In the genomic region with DNA sequence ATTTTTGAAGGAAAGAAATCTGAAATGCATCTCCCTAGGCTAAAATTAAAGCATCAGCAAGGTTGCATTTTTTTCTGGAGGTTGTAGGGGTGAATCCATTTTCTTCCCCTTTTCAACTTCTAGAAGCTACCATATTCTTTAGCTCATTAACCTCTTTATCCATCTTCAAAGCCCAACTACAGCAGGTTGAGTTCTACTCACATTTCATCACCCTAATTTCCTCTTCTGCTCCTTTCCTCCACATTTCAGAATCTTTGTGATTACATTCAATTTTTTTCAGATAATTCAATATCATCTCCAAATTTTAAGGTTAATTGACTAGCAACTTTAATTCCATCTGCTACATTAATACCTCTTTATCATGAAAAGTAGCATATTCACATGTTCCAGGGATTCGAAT, we compare ENCODE assay signal across 34 cellular contexts.
"Had no signal": no experiment of that assay in that cellular context is flagged by ENCODE, and none has a peak within 500 bp of the region (broad histone marks: within the 10 kb centered on the region; RNA-seq: fewer than 3 reads in every experiment).

No MANE protein-coding gene starts in this region.

- H3K27ac Mint-ChIP-seq: activated B cell treated with CpG ODN at 0.5 μM for 24 hours; activated CD8-positive, alpha-beta T cell treated with anti-CD3 and anti-CD28 coated beads for 36 hours; activated naive CD4-positive, alpha-beta T cell treated with anti-CD3 and anti-CD28 coated beads, Interleukin-2, amount 10 ng/mL, durations not matched to agents 7 days and 5 days; activated naive CD8-positive, alpha-beta T cell treated with anti-CD3 and anti-CD28 coated beads, Interleukin-2, amount 10 ng/mL, durations not matched to agents 7 days and 5 days; activated T-helper 1 cell treated with anti-CD3 and anti-CD28 coated beads, Interleukin-12 subunit alpha, Interleukin-12 subunit beta, Interleukin-2, Interleukin-4 antibody, amounts not matched to agents 30 ng/mL and 10 ng/mL and 1 ng/mL, durations not matched to agents 14 hours and 24 hours and 36 hours; brain; dendritic cell treated with granulocyte-macrophage colony-stimulating factor and Interleukin-4, amounts not matched to agents 40 ng/mL and 50 ng/mL, for 4 days; T-helper 17 cell; T-helper 2 cell treated with Interferon-gamma antibody and Interleukin-4, amounts not matched to agents 5 μg/mL and 100 μg/mL, for 36 hours had no signal

- H3K4me1 ChIP-seq: ascending aorta, breast epithelium, colonic mucosa, esophagus muscularis mucosa, foreskin keratinocyte, gastrocnemius medialis, heart left ventricle had no signal

- ATAC-seq: activated CD4-positive, CD25-positive, alpha-beta regulatory T cell treated with anti-CD3 and anti-CD28 coated beads, Interleukin-2, amount 50 U/mL, for 24 hours; activated CD8-positive, alpha-beta T cell treated with anti-CD3 and anti-CD28 coated beads for 36 hours; activated naive CD4-positive, alpha-beta T cell treated with anti-CD3 and anti-CD28 coated beads, Interleukin-2, amount 50 U/mL, for 72 hours; activated T-cell treated with anti-CD3 and anti-CD28 coated beads, Interleukin-2, amount 50 U/mL, for 4 hours; foreskin keratinocyte; gastrocnemius medialis; heart left ventricle; T-helper 17 cell had no signal

- H3K36me3 ChIP-seq: ascending aorta, breast epithelium, cardiac muscle cell, colonic mucosa, esophagus muscularis mucosa, gastrocnemius medialis, heart left ventricle, WERI-Rb-1 had no signal

- H3K27me3 ChIP-seq: ascending aorta, breast epithelium, cardiac muscle cell, colonic mucosa, dorsolateral prefrontal cortex, esophagus muscularis mucosa, foreskin keratinocyte, gastrocnemius medialis, heart left ventricle had no signal

- H3K4me3 Mint-ChIP-seq: activated B cell treated with CpG ODN at 0.5 μM for 24 hours; activated CD8-positive, alpha-beta T cell treated with anti-CD3 and anti-CD28 coated beads for 36 hours; activated naive CD4-positive, alpha-beta T cell treated with anti-CD3 and anti-CD28 coated beads, Interleukin-2, amount 10 ng/mL, durations not matched to agents 7 days and 5 days; activated naive CD8-positive, alpha-beta T cell treated with anti-CD3 and anti-CD28 coated beads, Interleukin-2, amount 10 ng/mL, durations not matched to agents 7 days and 5 days; activated T-cell treated with anti-CD3 and anti-CD28 coated beads, Interleukin-2, amount 50 U/mL, for 4 hours; activated T-helper 1 cell treated with anti-CD3 and anti-CD28 coated beads, Interleukin-12 subunit alpha, Interleukin-12 subunit beta, Interleukin-2, Interleukin-4 antibody, amounts not matched to agents 30 ng/mL and 10 ng/mL and 1 ng/mL, durations not matched to agents 14 hours and 24 hours and 36 hours; brain; dendritic cell treated with granulocyte-macrophage colony-stimulating factor and Interleukin-4, amounts not matched to agents 40 ng/mL and 50 ng/mL, for 4 days; T-helper 17 cell; T-helper 2 cell treated with Interferon-gamma antibody and Interleukin-4, amounts not matched to agents 5 μg/mL and 100 μg/mL, for 36 hours had no signal

- H3K36me3 Mint-ChIP-seq: activated naive CD4-positive, alpha-beta T cell treated with anti-CD3 and anti-CD28 coated beads, Interleukin-2, amount 10 ng/mL, durations not matched to agents 7 days and 5 days; activated naive CD4-positive, alpha-beta T cell treated with anti-CD3 and anti-CD28 coated beads, Interleukin-2, amount 50 U/mL, for 72 hours; activated naive CD8-positive, alpha-beta T cell treated with anti-CD3 and anti-CD28 coated beads, Interleukin-2, amount 10 ng/mL, durations not matched to agents 7 days and 5 days; brain had no signal

- H3K27ac ChIP-seq: ascending aorta, breast epithelium, cardiac muscle cell, colonic mucosa, dorsolateral prefrontal cortex, esophagus muscularis mucosa, foreskin keratinocyte, gastrocnemius medialis, heart left ventricle, WERI-Rb-1 had no signal

- H3K27me3 Mint-ChIP-seq: activated B cell treated with CpG ODN at 0.5 μM for 24 hours; activated CD8-positive, alpha-beta T cell treated with anti-CD3 and anti-CD28 coated beads for 36 hours; activated naive CD4-positive, alpha-beta T cell treated with anti-CD3 and anti-CD28 coated beads, Interleukin-2, amount 10 ng/mL, durations not matched to agents 7 days and 5 days; activated naive CD8-positive, alpha-beta T cell treated with anti-CD3 and anti-CD28 coated beads, Interleukin-2, amount 10 ng/mL, durations not matched to agents 7 days and 5 days; brain; dendritic cell treated with granulocyte-macrophage colony-stimulating factor and Interleukin-4, amounts not matched to agents 40 ng/mL and 50 ng/mL, for 4 days; T-helper 17 cell had no signal

- H3K4me3 ChIP-seq: ascending aorta, breast epithelium, cardiac muscle cell, colonic mucosa, dorsolateral prefrontal cortex, esophagus muscularis mucosa, gastrocnemius medialis, heart left ventricle had no signal

- H3K9me3 ChIP-seq: ascending aorta, breast epithelium, colonic mucosa, gastrocnemius medialis, heart left ventricle had no signal

- DNase-seq: activated B cell treated with CpG ODN at 0.5 μM for 24 hours; activated CD4-positive, alpha-beta T cell treated with anti-CD3 and anti-CD28 coated beads for 48 hours; activated CD4-positive, alpha-beta T cell treated with anti-CD3 and anti-CD28 coated beads, Interleukin-2, amount 50 U/mL, for 1 hour; activated CD4-positive, alpha-beta T cell treated with anti-CD3 and anti-CD28 coated beads, Interleukin-2, amount 50 U/mL, for 48 hours; activated CD8-positive, alpha-beta memory T cell treated with anti-CD3 and anti-CD28 coated beads for 24 hours; activated CD8-positive, alpha-beta T cell treated with anti-CD3 and anti-CD28 coated beads for 36 hours; activated gamma-delta T cell; activated naive CD4-positive, alpha-beta T cell; activated naive CD4-positive, alpha-beta T cell treated with anti-CD3 and anti-CD28 coated beads, Interleukin-2, amount 10 ng/mL, durations not matched to agents 7 days and 5 days; activated naive CD8-positive, alpha-beta T cell treated with anti-CD3 and anti-CD28 coated beads, Interleukin-2, amount 10 ng/mL, durations not matched to agents 7 days and 5 days; activated T-cell treated with anti-CD3 and anti-CD28 coated beads, Interleukin-2, amount 50 U/mL, for 4 hours; central memory CD4-positive, alpha-beta T cell; cerebellar nuclear complex; colonic mucosa; dorsolateral prefrontal cortex; effector memory CD4-positive, alpha-beta T cell; erythroblast; foreskin keratinocyte; gastrocnemius medialis; glutamatergic neuron; heart left ventricle; T-helper 17 cell; T1000; WERI-Rb-1 had no signal

- H3K9me3 Mint-ChIP-seq: activated B cell treated with CpG ODN at 0.5 μM for 24 hours; activated naive CD4-positive, alpha-beta T cell treated with anti-CD3 and anti-CD28 coated beads, Interleukin-2, amount 10 ng/mL, durations not matched to agents 7 days and 5 days; activated naive CD4-positive, alpha-beta T cell treated with anti-CD3 and anti-CD28 coated beads, Interleukin-2, amount 50 U/mL, for 72 hours; activated naive CD8-positive, alpha-beta T cell treated with anti-CD3 and anti-CD28 coated beads, Interleukin-2, amount 10 ng/mL, durations not matched to agents 7 days and 5 days; activated T-helper 1 cell treated with anti-CD3 and anti-CD28 coated beads, Interleukin-12 subunit alpha, Interleukin-12 subunit beta, Interleukin-2, Interleukin-4 antibody, amounts not matched to agents 30 ng/mL and 10 ng/mL and 1 ng/mL, durations not matched to agents 14 hours and 24 hours and 36 hours; brain; dendritic cell treated with granulocyte-macrophage colony-stimulating factor and Interleukin-4, amounts not matched to agents 40 ng/mL and 50 ng/mL, for 4 days had no signal

- H3K4me1 Mint-ChIP-seq: activated B cell treated with CpG ODN at 0.5 μM for 24 hours; activated naive CD4-positive, alpha-beta T cell treated with anti-CD3 and anti-CD28 coated beads, Interleukin-2, amount 10 ng/mL, durations not matched to agents 7 days and 5 days; activated naive CD8-positive, alpha-beta T cell treated with anti-CD3 and anti-CD28 coated beads, Interleukin-2, amount 10 ng/mL, durations not matched to agents 7 days and 5 days; brain; T-helper 17 cell had no signal
